ENCODE assay signal across 21 cellular contexts in genomic region chr17:19482571-19482970, GRCh38. TPM values are rescaled to one million over a fixed set of nuclear protein-coding genes. Genes with fewer than 3 reads are reported as not detected.
A peak's percentile ranks its signal among the peaks of the same experiment; 100 is the strongest.
DNase-seq lines count a peak whose midpoint lies in the region; ATAC-seq and TF ChIP-seq lines count a peak whose summit lies in the region.
"Had no signal": no experiment of that assay in that cellular context is flagged by ENCODE, and none has a peak within 500 bp of the region (broad histone marks: within the 10 kb centered on the region; RNA-seq: fewer than 3 reads in every experiment).

No MANE protein-coding gene starts in this region.

- WGBS in suprapubic skin = 24% methylated on average over 1 of the region's 1 CpG

- H3K4me1 ChIP-seq in iPS-20b (ENCODE audit: insufficient read depth, low read length) (peaks cover 9% of the 10 kb centered on the region; the same call in 1 of the 2 replicates), suprapubic skin (peaks cover 44% of the 10 kb centered on the region)
- H3K4me1 ChIP-seq: BLaER1, parathyroid adenoma had no signal

- in situ Hi-C loops in astrocyte of the spinal cord (cut with HindIII; ENCODE audit: low sequenced_read_pairs) = no loop called here

- H3K4me3 Mint-ChIP-seq in nephron progenitor cell = no peak overlapping the region
- H3K4me3 Mint-ChIP-seq: activated B cell treated with CpG ODN at 0.5 μM for 24 hours; activated naive CD8-positive, alpha-beta T cell treated with anti-CD3 and anti-CD28 coated beads, Interleukin-2, amount 50 U/mL, for 24 hours; memory B cell had no signal

- ATAC-seq in GM21529 (IDR thresholded peaks at IDR 0.05; ENCODE audit: unreplicated experiment) (no peak), GM18907 (IDR thresholded peaks at IDR 0.05; ENCODE audit: unreplicated experiment) (no peak)
- ATAC-seq: activated naive CD8-positive, alpha-beta T cell treated with anti-CD3 and anti-CD28 coated beads, Interleukin-2, amount 50 U/mL, for 24 hours; heart right ventricle had no signal

- no peak for TF ChIP-seq POLR2A in suprapubic skin (IDR thresholded peaks at IDR 0.05)

- H3K9ac ChIP-seq in iPS-20b (ENCODE audit: low read depth, low read length) = peak overlapping the region; percentile 49
- H3K9ac ChIP-seq: BLaER1, parathyroid adenoma had no signal

- no peaks in the 10 kb centered on the region for H3K27me3 ChIP-seq in iPS-20b (ENCODE audit: insufficient read depth, low read length)
- no peaks in the 10 kb centered on the region for H3K27me3 ChIP-seq in suprapubic skin
- H3K27me3 ChIP-seq: BLaER1, heart right ventricle had no signal

- H3K9me3 Mint-ChIP-seq in nephron progenitor cell = peaks cover 18% of the 10 kb centered on the region
- H3K9me3 Mint-ChIP-seq: activated B cell treated with CpG ODN at 0.5 μM for 24 hours; activated naive CD8-positive, alpha-beta T cell treated with anti-CD3 and anti-CD28 coated beads, Interleukin-2, amount 50 U/mL, for 24 hours; memory B cell had no signal

- no peaks in the 10 kb centered on the region for H3K27me3 Mint-ChIP-seq in nephron progenitor cell (ENCODE audit: low read depth, poor library complexity)
- H3K27me3 Mint-ChIP-seq: activated naive CD8-positive, alpha-beta T cell treated with anti-CD3 and anti-CD28 coated beads, Interleukin-2, amount 50 U/mL, for 24 hours had no signal

- DNase-seq in HCEC 1CT (peak; percentile 18), astrocyte of the spinal cord (ENCODE audit: low read depth, low spot score) (peak; percentile 50), suprapubic skin (ENCODE audit: low spot score in 2 of 2) (no peak), hypothalamus (lab: John Stamatoyannopoulos, UW) (no peak), nephron progenitor cell (no peak)
- DNase-seq: activated B cell treated with CpG ODN at 0.5 μM for 24 hours; activated naive CD8-positive, alpha-beta T cell treated with anti-CD3 and anti-CD28 coated beads, Interleukin-2, amount 50 U/mL, for 24 hours; activated T-cell treated with anti-CD3 and anti-CD28 coated beads for 4 hours; DND-41; heart right ventricle; Kasumi-1; NCI-H2081 treated with DMSO at 0.1 percent for 48 hours; NK-92 treated with Interleukin-12 subunit alpha and Interleukin-12 subunit beta, amount 100 ng/mL, for 24 hours; stimulated activated CD4-positive, alpha-beta T cell treated with anti-CD3 and anti-CD28 coated beads, Interleukin-1b, Interleukin-23, amount 100 ng/mL, for 48 hours had no signal

- peaks cover 15% of the 10 kb centered on the region for H3K4me1 Mint-ChIP-seq in nephron progenitor cell
- H3K4me1 Mint-ChIP-seq: activated B cell treated with CpG ODN at 0.5 μM for 24 hours; activated naive CD8-positive, alpha-beta T cell treated with anti-CD3 and anti-CD28 coated beads, Interleukin-2, amount 50 U/mL, for 24 hours; memory B cell had no signal

- TF ChIP-seq EP300 in suprapubic skin (IDR thresholded peaks at IDR 0.05) = no peak

- no peaks in the 10 kb centered on the region for H3K36me3 Mint-ChIP-seq in nephron progenitor cell (ENCODE audit: low read depth)
- H3K36me3 Mint-ChIP-seq: memory B cell had no signal

- H3K27ac Mint-ChIP-seq in nephron progenitor cell = no peak overlapping the region
- H3K27ac Mint-ChIP-seq: activated B cell treated with CpG ODN at 0.5 μM for 24 hours; activated naive CD8-positive, alpha-beta T cell treated with anti-CD3 and anti-CD28 coated beads, Interleukin-2, amount 50 U/mL, for 24 hours; memory B cell had no signal

- TF ChIP-seq CTCF in astrocyte of the spinal cord (IDR thresholded peaks at IDR 0.05; ENCODE audit: low read depth, low read length) (no peak), suprapubic skin (IDR thresholded peaks at IDR 0.05) (no peak), nephron progenitor cell (IDR thresholded peaks at IDR 0.05) (no peak)

- H3K9me3 ChIP-seq in iPS-20b (ENCODE audit: insufficient read depth, low read depth, low read length) (no peaks in the 10 kb centered on the region), suprapubic skin (no peaks in the 10 kb centered on the region)

- H3K27ac ChIP-seq in iPS-20b (ENCODE audit: low read length) (peak overlapping the region; percentile 2), suprapubic skin (peak overlapping the region; percentile 70)
- H3K27ac ChIP-seq: BLaER1, heart right ventricle, parathyroid adenoma, SK-N-MC had no signal

- H3K4me3 ChIP-seq in astrocyte of the spinal cord (ENCODE audit: low read depth, low read length) (no peak overlapping the region), iPS-20b (ENCODE audit: low read length) (peak overlapping the region; percentile 42; the same call in 1 of the 2 replicates), suprapubic skin (no peak overlapping the region)
- H3K4me3 ChIP-seq: BLaER1, heart right ventricle, SK-N-MC had no signal

- no peaks in the 10 kb centered on the region for H3K36me3 ChIP-seq in iPS-20b (ENCODE audit: insufficient read depth, low read depth, low read length)
- H3K36me3 ChIP-seq in suprapubic skin = no peaks in the 10 kb centered on the region
- H3K36me3 ChIP-seq: BLaER1, heart right ventricle had no signal

RNA-seq across cellular contexts. Expression of gene SLC47A1, which starts 51.1 kb away (rescaled TPM):
- total RNA-seq in suprapubic skin = 10 to 100 TPM; 19.1 to 53.0 (median 39.2) TPM

Comparison
In these comparisons a context has a peak if more than half of its experiments do, and no peak if none do; other contexts are left out.
1. DNase-seq: peak in HCEC 1CT (single experiment) and astrocyte of the spinal cord (single experiment); none in suprapubic skin (0 of 2), hypothalamus (0 of 51) and nephron progenitor cell (single experiment).